Comparison of ENCODE assay signal across 8 cellular contexts in genomic region chr12:53049582-53050318, GRCh38. TPM values are rescaled to one million over a fixed set of nuclear protein-coding genes. Genes with fewer than 3 reads are reported as not detected.
DNase-seq lines count a peak whose midpoint lies in the region; ATAC-seq and TF ChIP-seq lines count a peak whose summit lies in the region.

Gene TNS2, plus strand, starts transcription at chr12:53050065. Its CDS starts 121 bp downstream, at chr12:53050186.

- DNase-seq in AG20443 (ENCODE audit: low spot score) = peak; percentile 48
- DNase-seq in brain microvascular endothelial cell = no peak
- peak; percentile 95 for DNase-seq in sigmoid colon
- no peak for DNase-seq in activated T-cell treated with anti-CD3 and anti-CD28 coated beads, Interleukin-2, amount 50 U/mL, for 48 hours

- intact Hi-C loops in sigmoid colon (cut with DNase I) = loop anchor here (2.0 to 5.0 kb wide), 2 partner anchors 29 to 453 kb away; partner anchors contain the start of genes SPRYD3 and TARBP2

- in situ Hi-C loops in brain microvascular endothelial cell (cut with HindIII; ENCODE audit: low pct_ligation_motif_present, low sequenced_read_pairs) = no loop called here

- peak within 1 kb of the TSS; percentile 50 for H3K4me3 ChIP-seq in HUES6 (ENCODE audit: low read depth, low read length)
- H3K4me3 ChIP-seq in brain microvascular endothelial cell (ENCODE audit: low read depth, low read length) = peak within 1 kb of the TSS; percentile 62
- H3K4me3 ChIP-seq in iPS-18c (ENCODE audit: insufficient read depth, low read depth, low read length) = 0 out of 2 replicates have a peak within 1 kb of the TSS, but pooled peaks have one; percentile 28
- peak within 1 kb of the TSS; percentile 51 to 74 (median 61) for H3K4me3 ChIP-seq in sigmoid colon

- WGBS in sigmoid colon, 2 donors = 24 to 46% methylated on average over 19 of the region's 19 CpGs

- H3K9me3 ChIP-seq in HUES6 (ENCODE audit: control insufficient read depth, insufficient read depth, low read depth, low read length) = no peaks in the 10 kb centered on the region
- H3K9me3 ChIP-seq in iPS-18c (ENCODE audit: control insufficient read depth, insufficient read depth, low read length) = no peaks in the 10 kb centered on the region
- no peaks in the 10 kb centered on the region for H3K9me3 ChIP-seq in sigmoid colon

- no peak within 1 kb of the TSS; the same call in 1 of the 2 replicates for H3K27ac ChIP-seq in HUES6 (ENCODE audit: low read depth, low read length)
- peak within 1 kb of the TSS; percentile 56 for H3K27ac ChIP-seq in brain microvascular endothelial cell
- H3K27ac ChIP-seq in sigmoid colon = peak within 1 kb of the TSS; percentile 97 to 100 (median 98)

- TF ChIP-seq POLR2A in sigmoid colon (IDR thresholded peaks at IDR 0.05) = peak; percentile 38 to 54

- H3K4me1 ChIP-seq in HUES6 (ENCODE audit: control insufficient read depth, insufficient read depth, low read length) (peaks cover 68% of the 10 kb centered on the region), sigmoid colon (peaks cover 0 to 91% (median 87%) of the 10 kb centered on the region in 4 donors)

- TF ChIP-seq CTCF in brain microvascular endothelial cell (IDR thresholded peaks at IDR 0.05; ENCODE audit: low read depth, low read length, missing control alignments) (no peak), sigmoid colon (IDR thresholded peaks at IDR 0.05) (no peak)

- no peak for ATAC-seq in HG03520 (IDR thresholded peaks at IDR 0.05; ENCODE audit: unreplicated experiment)
- ATAC-seq in GM21825 (IDR thresholded peaks at IDR 0.05; ENCODE audit: unreplicated experiment) = no peak

- H3K27me3 ChIP-seq in HUES6 (ENCODE audit: control insufficient read depth, insufficient read depth, low read length) (peaks cover 13% of the 10 kb centered on the region), brain microvascular endothelial cell (replicated peaks) (no peaks in the 10 kb centered on the region), sigmoid colon (no peaks in the 10 kb centered on the region)

- H3K9ac ChIP-seq in HUES6 (ENCODE audit: low read length) = peak within 1 kb of the TSS; percentile 39

- H3K36me3 ChIP-seq in HUES6 (ENCODE audit: control insufficient read depth, insufficient read depth, low read length) (peaks cover 7% of the 10 kb centered on the region; the same call in 1 of the 2 replicates), brain microvascular endothelial cell (replicated peaks) (peaks cover 11% of the 10 kb centered on the region), sigmoid colon (peaks cover 0 to 9% (median 0%) of the 10 kb centered on the region in 4 donors)

- peak in 1 of 4 donors; percentile 64 for TF ChIP-seq EP300 in sigmoid colon (IDR thresholded peaks at IDR 0.05)

RNA-seq across cellular contexts. Expression of gene TNS2, which starts in this region (rescaled TPM):
- 100 to 1,000 TPM; 109 to 117 (median 113) TPM for total RNA-seq in sigmoid colon
- 10 to 100 TPM; 12.5 to 60.1 (median 47.4) TPM for polyA plus RNA-seq in sigmoid colon

Comparison
In these comparisons a context has a peak if more than half of its experiments do, and no peak if none do; other contexts are left out.
1. DNase-seq: peak in AG20443 (single experiment) and sigmoid colon (single experiment); none in brain microvascular endothelial cell (single experiment) and activated T-cell treated with anti-CD3 and anti-CD28 coated beads, Interleukin-2, amount 50 U/mL, for 48 hours (0 of 2).
2. Peak in every context shown above with its lines, with median percentiles within 50 percentile points of each other: H3K4me3 ChIP-seq.